In the genomic region with DNA sequence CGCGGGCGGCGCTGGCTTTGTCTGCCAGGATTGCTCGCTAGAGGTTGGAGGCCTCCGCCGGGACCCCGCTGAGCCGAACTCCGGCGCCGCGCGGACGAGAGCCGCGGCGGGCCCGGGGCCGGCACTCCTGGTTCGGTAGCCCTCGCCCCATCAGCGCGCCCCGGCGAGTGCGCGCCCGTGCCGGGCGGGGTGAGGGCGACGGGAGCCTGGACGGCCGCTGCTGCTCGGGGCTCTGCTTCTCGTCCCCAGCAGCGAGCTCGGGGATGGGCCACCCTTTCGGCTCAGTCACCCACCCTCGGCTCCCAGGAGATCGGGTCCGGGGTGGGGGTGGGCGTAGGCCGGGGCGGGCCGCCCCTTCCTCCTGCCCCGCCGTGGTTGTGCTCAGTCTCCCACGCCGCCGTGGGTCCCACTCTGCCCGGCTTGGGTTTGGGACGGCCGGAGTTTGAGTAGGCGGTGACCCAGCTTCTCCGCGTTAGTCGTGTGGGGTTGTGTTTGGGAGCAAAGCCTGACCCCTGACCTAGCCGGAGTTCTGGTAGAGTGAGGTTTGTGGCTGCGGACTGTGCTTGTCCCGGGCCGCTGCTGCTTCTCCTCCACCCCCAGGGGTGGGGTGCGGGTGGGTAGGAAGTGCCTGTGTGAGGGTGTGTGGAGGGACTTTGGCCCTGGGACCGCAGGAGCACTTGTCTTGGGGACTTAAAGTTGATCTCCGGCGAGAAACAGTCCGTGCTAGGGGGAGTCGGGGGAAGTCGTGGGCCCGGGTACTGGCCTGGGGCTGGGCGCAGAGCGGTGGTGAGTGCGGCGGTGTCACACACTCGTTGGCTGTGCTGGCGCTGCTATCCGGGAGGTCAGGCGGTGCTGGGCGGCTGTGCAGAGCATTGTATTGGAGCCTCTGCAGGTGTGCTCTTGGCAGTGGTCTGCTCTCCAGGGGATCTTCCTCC, we compare ENCODE assay signal across 1 cellular context.
A peak's percentile ranks its signal among the peaks of the same experiment; 100 is the strongest.
TF ChIP-seq lines count a peak whose summit lies in the region.

No MANE protein-coding gene starts in this region.

TF ChIP-seq in K562, 482 proteins besides CTCF, POLR2A, EP300 and RAD21 (continued from another document and continues in another):
- TF ChIP-seq, protein P1, sequence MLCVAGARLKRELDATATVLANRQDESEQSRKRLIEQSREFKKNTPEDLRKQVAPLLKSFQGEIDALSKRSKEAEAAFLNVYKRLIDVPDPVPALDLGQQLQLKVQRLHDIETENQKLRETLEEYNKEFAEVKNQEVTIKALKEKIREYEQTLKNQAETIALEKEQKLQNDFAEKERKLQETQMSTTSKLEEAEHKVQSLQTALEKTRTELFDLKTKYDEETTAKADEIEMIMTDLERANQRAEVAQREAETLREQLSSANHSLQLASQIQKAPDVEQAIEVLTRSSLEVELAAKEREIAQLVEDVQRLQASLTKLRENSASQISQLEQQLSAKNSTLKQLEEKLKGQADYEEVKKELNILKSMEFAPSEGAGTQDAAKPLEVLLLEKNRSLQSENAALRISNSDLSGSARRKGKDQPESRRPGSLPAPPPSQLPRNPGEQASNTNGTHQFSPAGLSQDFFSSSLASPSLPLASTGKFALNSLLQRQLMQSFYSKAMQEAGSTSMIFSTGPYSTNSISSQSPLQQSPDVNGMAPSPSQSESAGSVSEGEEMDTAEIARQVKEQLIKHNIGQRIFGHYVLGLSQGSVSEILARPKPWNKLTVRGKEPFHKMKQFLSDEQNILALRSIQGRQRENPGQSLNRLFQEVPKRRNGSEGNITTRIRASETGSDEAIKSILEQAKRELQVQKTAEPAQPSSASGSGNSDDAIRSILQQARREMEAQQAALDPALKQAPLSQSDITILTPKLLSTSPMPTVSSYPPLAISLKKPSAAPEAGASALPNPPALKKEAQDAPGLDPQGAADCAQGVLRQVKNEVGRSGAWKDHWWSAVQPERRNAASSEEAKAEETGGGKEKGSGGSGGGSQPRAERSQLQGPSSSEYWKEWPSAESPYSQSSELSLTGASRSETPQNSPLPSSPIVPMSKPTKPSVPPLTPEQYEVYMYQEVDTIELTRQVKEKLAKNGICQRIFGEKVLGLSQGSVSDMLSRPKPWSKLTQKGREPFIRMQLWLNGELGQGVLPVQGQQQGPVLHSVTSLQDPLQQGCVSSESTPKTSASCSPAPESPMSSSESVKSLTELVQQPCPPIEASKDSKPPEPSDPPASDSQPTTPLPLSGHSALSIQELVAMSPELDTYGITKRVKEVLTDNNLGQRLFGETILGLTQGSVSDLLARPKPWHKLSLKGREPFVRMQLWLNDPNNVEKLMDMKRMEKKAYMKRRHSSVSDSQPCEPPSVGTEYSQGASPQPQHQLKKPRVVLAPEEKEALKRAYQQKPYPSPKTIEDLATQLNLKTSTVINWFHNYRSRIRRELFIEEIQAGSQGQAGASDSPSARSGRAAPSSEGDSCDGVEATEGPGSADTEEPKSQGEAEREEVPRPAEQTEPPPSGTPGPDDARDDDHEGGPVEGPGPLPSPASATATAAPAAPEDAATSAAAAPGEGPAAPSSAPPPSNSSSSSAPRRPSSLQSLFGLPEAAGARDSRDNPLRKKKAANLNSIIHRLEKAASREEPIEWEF (CRISPR knock-in tag; IDR thresholded peaks at IDR 0.05): no peak
- TF ChIP-seq, protein P2, sequence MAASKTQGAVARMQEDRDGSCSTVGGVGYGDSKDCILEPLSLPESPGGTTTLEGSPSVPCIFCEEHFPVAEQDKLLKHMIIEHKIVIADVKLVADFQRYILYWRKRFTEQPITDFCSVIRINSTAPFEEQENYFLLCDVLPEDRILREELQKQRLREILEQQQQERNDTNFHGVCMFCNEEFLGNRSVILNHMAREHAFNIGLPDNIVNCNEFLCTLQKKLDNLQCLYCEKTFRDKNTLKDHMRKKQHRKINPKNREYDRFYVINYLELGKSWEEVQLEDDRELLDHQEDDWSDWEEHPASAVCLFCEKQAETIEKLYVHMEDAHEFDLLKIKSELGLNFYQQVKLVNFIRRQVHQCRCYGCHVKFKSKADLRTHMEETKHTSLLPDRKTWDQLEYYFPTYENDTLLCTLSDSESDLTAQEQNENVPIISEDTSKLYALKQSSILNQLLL (CRISPR knock-in tag; IDR thresholded peaks at IDR 0.05; ENCODE audit: borderline replicate concordance): no peak
- TF ChIP-seq TARDBP (IDR thresholded peaks at IDR 0.05): 0 out of 2 replicates have a peak, but pooled peaks have one; percentile 25
- TF ChIP-seq SRSF1 (IDR thresholded peaks at IDR 0.05; ENCODE audit: low read depth, low read length): no peak
- TF ChIP-seq ZFP36 (IDR thresholded peaks at IDR 0.05; ENCODE audit: low read depth, low read length, partially characterized antibody): no peak
- no peak for TF ChIP-seq ZC3H11A (IDR thresholded peaks at IDR 0.05; ENCODE audit: low read depth, low read length)
- TF ChIP-seq FIP1L1 (IDR thresholded peaks at IDR 0.05; ENCODE audit: low read depth, low read length, poor library complexity, severe bottlenecking): peak; percentile 48
- TF ChIP-seq ZNF79 (CRISPR knock-in tag; IDR thresholded peaks at IDR 0.05; ENCODE audit: low read depth): no peak
- no peak for TF ChIP-seq KLF13 (tag; IDR thresholded peaks at IDR 0.05; ENCODE audit: borderline replicate concordance, low read depth)
- TF ChIP-seq KHSRP (IDR thresholded peaks at IDR 0.05): no peak
- no peak for TF ChIP-seq STAT5A (IDR thresholded peaks at IDR 0.05; ENCODE audit: borderline replicate concordance, low read length)
- TF ChIP-seq, protein P3, sequence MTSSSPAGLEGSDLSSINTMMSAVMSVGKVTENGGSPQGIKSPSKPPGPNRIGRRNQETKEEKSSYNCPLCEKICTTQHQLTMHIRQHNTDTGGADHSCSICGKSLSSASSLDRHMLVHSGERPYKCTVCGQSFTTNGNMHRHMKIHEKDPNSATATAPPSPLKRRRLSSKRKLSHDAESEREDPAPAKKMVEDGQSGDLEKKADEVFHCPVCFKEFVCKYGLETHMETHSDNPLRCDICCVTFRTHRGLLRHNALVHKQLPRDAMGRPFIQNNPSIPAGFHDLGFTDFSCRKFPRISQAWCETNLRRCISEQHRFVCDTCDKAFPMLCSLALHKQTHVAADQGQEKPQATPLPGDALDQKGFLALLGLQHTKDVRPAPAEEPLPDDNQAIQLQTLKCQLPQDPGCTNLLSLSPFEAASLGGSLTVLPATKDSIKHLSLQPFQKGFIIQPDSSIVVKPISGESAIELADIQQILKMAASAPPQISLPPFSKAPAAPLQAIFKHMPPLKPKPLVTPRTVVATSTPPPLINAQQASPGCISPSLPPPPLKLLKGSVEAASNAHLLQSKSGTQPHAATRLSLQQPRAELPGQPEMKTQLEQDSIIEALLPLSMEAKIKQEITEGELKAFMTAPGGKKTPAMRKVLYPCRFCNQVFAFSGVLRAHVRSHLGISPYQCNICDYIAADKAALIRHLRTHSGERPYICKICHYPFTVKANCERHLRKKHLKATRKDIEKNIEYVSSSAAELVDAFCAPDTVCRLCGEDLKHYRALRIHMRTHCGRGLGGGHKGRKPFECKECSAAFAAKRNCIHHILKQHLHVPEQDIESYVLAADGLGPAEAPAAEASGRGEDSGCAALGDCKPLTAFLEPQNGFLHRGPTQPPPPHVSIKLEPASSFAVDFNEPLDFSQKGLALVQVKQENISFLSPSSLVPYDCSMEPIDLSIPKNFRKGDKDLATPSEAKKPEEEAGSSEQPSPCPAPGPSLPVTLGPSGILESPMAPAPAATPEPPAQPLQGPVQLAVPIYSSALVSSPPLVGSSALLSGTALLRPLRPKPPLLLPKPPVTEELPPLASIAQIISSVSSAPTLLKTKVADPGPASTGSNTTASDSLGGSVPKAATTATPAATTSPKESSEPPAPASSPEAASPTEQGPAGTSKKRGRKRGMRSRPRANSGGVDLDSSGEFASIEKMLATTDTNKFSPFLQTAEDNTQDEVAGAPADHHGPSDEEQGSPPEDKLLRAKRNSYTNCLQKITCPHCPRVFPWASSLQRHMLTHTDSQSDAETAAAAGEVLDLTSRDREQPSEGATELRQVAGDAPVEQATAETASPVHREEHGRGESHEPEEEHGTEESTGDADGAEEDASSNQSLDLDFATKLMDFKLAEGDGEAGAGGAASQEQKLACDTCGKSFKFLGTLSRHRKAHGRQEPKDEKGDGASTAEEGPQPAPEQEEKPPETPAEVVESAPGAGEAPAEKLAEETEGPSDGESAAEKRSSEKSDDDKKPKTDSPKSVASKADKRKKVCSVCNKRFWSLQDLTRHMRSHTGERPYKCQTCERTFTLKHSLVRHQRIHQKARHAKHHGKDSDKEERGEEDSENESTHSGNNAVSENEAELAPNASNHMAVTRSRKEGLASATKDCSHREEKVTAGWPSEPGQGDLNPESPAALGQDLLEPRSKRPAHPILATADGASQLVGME (CRISPR knock-in tag; IDR thresholded peaks at IDR 0.05): no peak
- no peak for TF ChIP-seq ASH1L (IDR thresholded peaks at IDR 0.05; ENCODE audit: borderline replicate concordance, low read depth, partially characterized antibody)
- no peak for TF ChIP-seq ZNF583 (CRISPR knock-in tag; IDR thresholded peaks at IDR 0.05)
- TF ChIP-seq STAG1 (CRISPR knock-in tag; IDR thresholded peaks at IDR 0.05; ENCODE audit: borderline replicate concordance): no peak
- TF ChIP-seq KDM5B (IDR thresholded peaks at IDR 0.05; ENCODE audit: insufficient replicate concordance, low read depth, low read length): peak; percentile 44
- TF ChIP-seq ZZZ3 (IDR thresholded peaks at IDR 0.05): no peak
- TF ChIP-seq RBBP5 (IDR thresholded peaks at IDR 0.05; ENCODE audit: borderline replicate concordance, insufficient read depth, low read length, poor library complexity, severe bottlenecking): peak; percentile 17
- TF ChIP-seq, protein P4, sequence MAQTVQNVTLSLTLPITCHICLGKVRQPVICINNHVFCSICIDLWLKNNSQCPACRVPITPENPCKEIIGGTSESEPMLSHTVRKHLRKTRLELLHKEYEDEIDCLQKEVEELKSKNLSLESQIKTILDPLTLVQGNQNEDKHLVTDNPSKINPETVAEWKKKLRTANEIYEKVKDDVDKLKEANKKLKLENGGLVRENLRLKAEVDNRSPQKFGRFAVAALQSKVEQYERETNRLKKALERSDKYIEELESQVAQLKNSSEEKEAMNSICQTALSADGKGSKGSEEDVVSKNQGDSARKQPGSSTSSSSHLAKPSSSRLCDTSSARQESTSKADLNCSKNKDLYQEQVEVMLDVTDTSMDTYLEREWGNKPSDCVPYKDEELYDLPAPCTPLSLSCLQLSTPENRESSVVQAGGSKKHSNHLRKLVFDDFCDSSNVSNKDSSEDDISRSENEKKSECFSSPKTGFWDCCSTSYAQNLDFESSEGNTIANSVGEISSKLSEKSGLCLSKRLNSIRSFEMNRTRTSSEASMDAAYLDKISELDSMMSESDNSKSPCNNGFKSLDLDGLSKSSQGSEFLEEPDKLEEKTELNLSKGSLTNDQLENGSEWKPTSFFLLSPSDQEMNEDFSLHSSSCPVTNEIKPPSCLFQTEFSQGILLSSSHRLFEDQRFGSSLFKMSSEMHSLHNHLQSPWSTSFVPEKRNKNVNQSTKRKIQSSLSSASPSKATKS (CRISPR knock-in tag; IDR thresholded peaks at IDR 0.05): no peak
- TF ChIP-seq SMARCB1 (IDR thresholded peaks at IDR 0.05; ENCODE audit: insufficient read length, low read depth): no peak
- TF ChIP-seq ESRRA (IDR thresholded peaks at IDR 0.05; ENCODE audit: borderline replicate concordance, low read depth): peak; percentile 30; the same call in 1 of the 2 replicates
- TF ChIP-seq, protein P5, sequence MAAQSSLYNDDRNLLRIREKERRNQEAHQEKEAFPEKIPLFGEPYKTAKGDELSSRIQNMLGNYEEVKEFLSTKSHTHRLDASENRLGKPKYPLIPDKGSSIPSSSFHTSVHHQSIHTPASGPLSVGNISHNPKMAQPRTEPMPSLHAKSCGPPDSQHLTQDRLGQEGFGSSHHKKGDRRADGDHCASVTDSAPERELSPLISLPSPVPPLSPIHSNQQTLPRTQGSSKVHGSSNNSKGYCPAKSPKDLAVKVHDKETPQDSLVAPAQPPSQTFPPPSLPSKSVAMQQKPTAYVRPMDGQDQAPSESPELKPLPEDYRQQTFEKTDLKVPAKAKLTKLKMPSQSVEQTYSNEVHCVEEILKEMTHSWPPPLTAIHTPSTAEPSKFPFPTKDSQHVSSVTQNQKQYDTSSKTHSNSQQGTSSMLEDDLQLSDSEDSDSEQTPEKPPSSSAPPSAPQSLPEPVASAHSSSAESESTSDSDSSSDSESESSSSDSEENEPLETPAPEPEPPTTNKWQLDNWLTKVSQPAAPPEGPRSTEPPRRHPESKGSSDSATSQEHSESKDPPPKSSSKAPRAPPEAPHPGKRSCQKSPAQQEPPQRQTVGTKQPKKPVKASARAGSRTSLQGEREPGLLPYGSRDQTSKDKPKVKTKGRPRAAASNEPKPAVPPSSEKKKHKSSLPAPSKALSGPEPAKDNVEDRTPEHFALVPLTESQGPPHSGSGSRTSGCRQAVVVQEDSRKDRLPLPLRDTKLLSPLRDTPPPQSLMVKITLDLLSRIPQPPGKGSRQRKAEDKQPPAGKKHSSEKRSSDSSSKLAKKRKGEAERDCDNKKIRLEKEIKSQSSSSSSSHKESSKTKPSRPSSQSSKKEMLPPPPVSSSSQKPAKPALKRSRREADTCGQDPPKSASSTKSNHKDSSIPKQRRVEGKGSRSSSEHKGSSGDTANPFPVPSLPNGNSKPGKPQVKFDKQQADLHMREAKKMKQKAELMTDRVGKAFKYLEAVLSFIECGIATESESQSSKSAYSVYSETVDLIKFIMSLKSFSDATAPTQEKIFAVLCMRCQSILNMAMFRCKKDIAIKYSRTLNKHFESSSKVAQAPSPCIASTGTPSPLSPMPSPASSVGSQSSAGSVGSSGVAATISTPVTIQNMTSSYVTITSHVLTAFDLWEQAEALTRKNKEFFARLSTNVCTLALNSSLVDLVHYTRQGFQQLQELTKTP (IDR thresholded peaks at IDR 0.05; ENCODE audit: low read depth in 1 of 2, partially characterized antibody in 2 of 2): no peak
- TF ChIP-seq RNF2 (IDR thresholded peaks at IDR 0.05): no peak
- TF ChIP-seq HMG20B (CRISPR knock-in tag; IDR thresholded peaks at IDR 0.05): no peak
- TF ChIP-seq MAFF (IDR thresholded peaks at IDR 0.05; ENCODE audit: low read length): no peak
- TF ChIP-seq, protein P6, sequence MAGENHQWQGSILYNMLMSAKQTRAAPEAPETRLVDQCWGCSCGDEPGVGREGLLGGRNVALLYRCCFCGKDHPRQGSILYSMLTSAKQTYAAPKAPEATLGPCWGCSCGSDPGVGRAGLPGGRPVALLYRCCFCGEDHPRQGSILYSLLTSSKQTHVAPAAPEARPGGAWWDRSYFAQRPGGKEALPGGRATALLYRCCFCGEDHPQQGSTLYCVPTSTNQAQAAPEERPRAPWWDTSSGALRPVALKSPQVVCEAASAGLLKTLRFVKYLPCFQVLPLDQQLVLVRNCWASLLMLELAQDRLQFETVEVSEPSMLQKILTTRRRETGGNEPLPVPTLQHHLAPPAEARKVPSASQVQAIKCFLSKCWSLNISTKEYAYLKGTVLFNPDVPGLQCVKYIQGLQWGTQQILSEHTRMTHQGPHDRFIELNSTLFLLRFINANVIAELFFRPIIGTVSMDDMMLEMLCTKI (IDR thresholded peaks at IDR 0.05; ENCODE audit: partially characterized antibody): no peak
- TF ChIP-seq ZNF408 (CRISPR knock-in tag; IDR thresholded peaks at IDR 0.05; ENCODE audit: low read depth): no peak
- TF ChIP-seq THRAP3 (IDR thresholded peaks at IDR 0.05; ENCODE audit: borderline replicate concordance): no peak
- peak; percentile 32 for TF ChIP-seq HMGN3 (IDR thresholded peaks at IDR 0.05; ENCODE audit: borderline replicate concordance, extremely low read depth, insufficient read length, low read depth, low read length)
- peak; percentile 38; the same call in 1 of the 2 replicates for TF ChIP-seq POLR2G (IDR thresholded peaks at IDR 0.05; ENCODE audit: low read depth, low read length)
- TF ChIP-seq ZNF12 (CRISPR knock-in tag; IDR thresholded peaks at IDR 0.05): 0 out of 2 replicates have a peak, but pooled peaks have one; percentile 8
